In the genomic region with DNA sequence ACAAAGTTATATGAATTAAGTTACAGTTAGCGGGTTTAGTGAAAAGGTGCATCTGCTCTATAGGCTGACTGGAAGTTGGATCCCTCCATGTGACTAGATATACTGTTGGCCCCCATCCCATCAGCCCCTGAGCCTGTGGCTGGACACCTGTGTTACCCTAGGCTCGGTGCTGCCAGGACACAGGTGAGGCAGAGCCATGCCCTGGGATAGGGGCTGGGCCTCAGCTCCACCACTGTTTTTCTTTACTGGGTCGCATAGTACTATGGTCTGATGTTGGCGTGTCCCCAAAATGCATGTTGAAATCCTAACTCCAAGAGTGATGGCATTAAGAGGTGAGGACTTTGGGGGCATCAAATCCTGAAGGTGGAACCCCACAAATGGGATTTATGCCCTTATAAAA, we compare ENCODE assay signal across 8 cellular contexts.
"Had no signal": no experiment of that assay in that cellular context is flagged by ENCODE, and none has a peak within 500 bp of the region (broad histone marks: within the 10 kb centered on the region; RNA-seq: fewer than 3 reads in every experiment).

No MANE protein-coding gene starts in this region.

- H3K9me3 Mint-ChIP-seq: HFFc6 had no signal

- H3K27ac ChIP-seq: GM23248 had no signal

- H3K4me1 ChIP-seq: HAP-1 had no signal

- DNase-seq: GM23248, GOT3, H7, H9, HCEC 1CT, HFFc6 had no signal

- H3K27ac Mint-ChIP-seq: GM23338, H9, HFFc6 had no signal

- H3K4me1 Mint-ChIP-seq: GM23338 had no signal

- H3K9me3 ChIP-seq: HAP-1 had no signal

- H3K4me3 ChIP-seq: GM23248, GM23338, HAP-1 had no signal

- H3K36me3 ChIP-seq: HAP-1 had no signal

- H3K4me3 Mint-ChIP-seq: GM23338, H9, HFFc6 had no signal
